In the genomic region with DNA sequence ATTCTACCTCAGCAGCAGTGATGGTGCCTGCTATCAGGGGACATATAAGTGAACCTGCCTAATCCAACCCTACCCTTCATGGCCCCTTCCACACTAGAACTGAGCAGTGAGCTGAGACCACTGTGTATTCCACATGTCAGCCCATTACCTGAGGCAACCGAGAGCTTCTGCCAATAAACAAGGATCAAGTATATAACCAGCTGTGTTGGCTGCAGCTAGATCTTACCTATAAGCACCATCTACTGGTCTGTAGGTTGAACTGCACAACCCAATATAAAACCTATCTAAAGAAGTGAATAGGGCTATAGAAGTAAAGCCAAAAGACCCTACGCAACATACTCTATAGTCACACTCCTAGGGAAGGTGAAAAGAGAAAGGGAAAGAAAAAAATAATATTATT, we compare ENCODE assay signal across 8 cellular contexts.
DNase-seq lines count a peak whose midpoint lies in the region; ATAC-seq and TF ChIP-seq lines count a peak whose summit lies in the region.

No MANE protein-coding gene starts in this region.

- no peaks in the 10 kb centered on the region for H3K27me3 ChIP-seq in stomach

- H3K4me1 ChIP-seq in stomach, result no peaks in the 10 kb centered on the region

- no peak for TF ChIP-seq POLR2A in stomach (IDR thresholded peaks at IDR 0.05)

- WGBS in stomach, 5 donors, result 42 to 49% (median 46%) methylated on average over 2 of the region's 2 CpGs

- TF ChIP-seq CTCF in LNCaP clone FGC (IDR thresholded peaks at IDR 0.05; ENCODE audit: control insufficient read depth, extremely low read depth, insufficient read depth) (peak; percentile 79), stomach (IDR thresholded peaks at IDR 0.05) (peak in 5 of 7 experiments; percentile 26 to 53 (median 43))

- DNase-seq in ELF-1 (ENCODE audit: low read depth, low spot score) (peak; percentile 16), LNCaP clone FGC (ENCODE audit: low read depth) (peak; percentile 56), T1000 (lab: John Stamatoyannopoulos, UW) (peak; percentile 14), globus pallidus (ENCODE audit: low spot score) (peak; percentile 7), stomach (no peak)
- DNase-seq in activated T-cell treated with anti-CD3 and anti-CD28 coated beads, Interleukin-2, amount 50 U/mL, for 1 hour, result no peak

- H3K9me3 ChIP-seq in stomach, result peaks cover 0 to 20% (median 6%) of the 10 kb centered on the region in 4 donors

- no peak for TF ChIP-seq EP300 in stomach (IDR thresholded peaks at IDR 0.05)

- ATAC-seq in GM21619 (IDR thresholded peaks at IDR 0.05; ENCODE audit: unreplicated experiment) (peak; percentile 77), HG03135 (IDR thresholded peaks at IDR 0.05; ENCODE audit: unreplicated experiment) (no peak)

- intact Hi-C loops in stomach (cut with DNase I; ENCODE audit: low total_unique reads), result no loop called here

- H3K4me3 ChIP-seq in LNCaP clone FGC (ENCODE audit: low read depth, low read length), result no peak overlapping the region
- H3K4me3 ChIP-seq in stomach, result no peak overlapping the region

- H3K27ac ChIP-seq in stomach, result no peak overlapping the region

- H3K36me3 ChIP-seq in stomach, result no peaks in the 10 kb centered on the region

Comparison
In these comparisons a context has a peak if more than half of its experiments do, and no peak if none do; other contexts are left out.
1. DNase-seq: peak in ELF-1 (single experiment), LNCaP clone FGC (single experiment), T1000 (single experiment) and globus pallidus (single experiment); none in stomach (single experiment) and activated T-cell treated with anti-CD3 and anti-CD28 coated beads, Interleukin-2, amount 50 U/mL, for 1 hour (single experiment).